ENCODE assay signal across 8 cellular contexts in the genomic region with DNA sequence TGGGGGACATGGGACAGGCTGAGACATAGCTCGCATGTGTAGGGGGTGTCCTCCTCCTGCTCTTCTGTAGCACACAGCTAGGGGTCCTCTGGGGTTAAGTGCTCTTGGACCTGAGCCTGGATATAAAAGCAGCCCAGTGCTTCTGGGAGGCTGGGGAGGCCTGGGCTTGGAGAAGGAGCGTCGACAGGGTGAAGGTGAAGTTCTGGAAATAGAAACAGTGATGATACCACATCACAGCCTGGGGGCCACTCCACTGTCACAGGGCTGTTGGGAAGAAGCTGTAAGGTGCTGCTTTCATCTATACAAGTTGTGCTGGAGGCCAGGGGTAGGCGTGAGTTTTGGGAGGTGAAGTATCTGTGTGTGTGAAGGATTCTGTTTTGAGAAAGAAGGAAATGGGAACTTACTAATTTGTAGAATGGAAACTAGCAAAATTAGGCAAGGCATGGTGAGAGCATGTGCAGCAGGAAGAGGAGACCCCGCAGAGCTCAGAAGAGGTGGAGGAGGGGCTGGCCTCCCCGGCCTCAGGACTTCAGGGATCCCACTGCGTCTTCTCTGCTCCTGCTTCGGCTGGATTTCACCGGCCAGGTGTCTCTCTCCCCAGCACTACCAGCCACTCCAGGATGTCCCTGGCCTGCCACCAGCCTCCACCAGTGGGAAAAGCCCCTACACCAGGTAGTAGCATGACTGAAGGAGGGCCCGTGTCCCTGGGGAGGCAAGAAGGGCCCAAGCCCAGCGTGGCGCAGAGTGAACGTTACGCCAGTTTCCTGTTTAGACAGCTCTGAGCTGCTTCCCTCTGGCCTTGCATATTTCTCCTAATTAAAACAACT. TPM values are rescaled to one million over a fixed set of nuclear protein-coding genes. Genes with fewer than 3 reads are reported as not detected.
A peak's percentile ranks its signal among the peaks of the same experiment; 100 is the strongest.
DNase-seq lines count a peak whose midpoint lies in the region; ATAC-seq and TF ChIP-seq lines count a peak whose summit lies in the region.

No MANE protein-coding gene starts in this region.

- peak overlapping the region; percentile 95 for H3K27ac Mint-ChIP-seq in activated CD8-positive, alpha-beta T cell treated with anti-CD3 and anti-CD28 coated beads for 36 hours
- no peak overlapping the region for H3K27ac Mint-ChIP-seq in neural progenitor cell

- H3K9me3 Mint-ChIP-seq in activated CD8-positive, alpha-beta T cell treated with anti-CD3 and anti-CD28 coated beads for 36 hours, result no peaks in the 10 kb centered on the region
- no peaks in the 10 kb centered on the region for H3K9me3 Mint-ChIP-seq in neural progenitor cell

- H3K4me1 ChIP-seq in neural progenitor cell, result no peaks in the 10 kb centered on the region

- H4K20me1 ChIP-seq in neural progenitor cell (ENCODE audit: low read depth), result no peaks in the 10 kb centered on the region

- no peaks in the 10 kb centered on the region for H3K27me3 ChIP-seq in neural progenitor cell

- CTCF ChIA-PET in activated CD8-positive, alpha-beta T cell treated with anti-CD3 and anti-CD28 coated beads for 36 hours (lab: Charles Lee), result interaction anchor here (1.1 to 2.1 kb wide), 5 partner anchors 9 to 87 kb away, joined by 3 to 14 read pairs (median 3); no protein-coding TSS in a partner anchor

- no peaks in the 10 kb centered on the region for H3K9me3 ChIP-seq in neural progenitor cell (ENCODE audit: low read depth)

- no peaks in the 10 kb centered on the region for H3K36me3 Mint-ChIP-seq in activated CD8-positive, alpha-beta T cell treated with anti-CD3 and anti-CD28 coated beads for 36 hours (ENCODE audit: low read depth)
- H3K36me3 Mint-ChIP-seq in neural progenitor cell, result no peaks in the 10 kb centered on the region

- intact Hi-C loops in activated CD8-positive, alpha-beta T cell treated with anti-CD3 and anti-CD28 coated beads for 36 hours (cut with micrococcal nuclease), result no loop called here
- intact Hi-C loops in posterior vena cava (cut with DNase I), result no loop called here

- H3K27ac ChIP-seq in neural progenitor cell, result no peak overlapping the region

- H3K27me3 Mint-ChIP-seq in activated CD8-positive, alpha-beta T cell treated with anti-CD3 and anti-CD28 coated beads for 36 hours, result no peaks in the 10 kb centered on the region
- peaks cover 2% of the 10 kb centered on the region for H3K27me3 Mint-ChIP-seq in neural progenitor cell (ENCODE audit: insufficient read depth, low read depth)

- H3K9ac ChIP-seq in neural progenitor cell, result no peak overlapping the region

- TF ChIP-seq CTCF in activated CD8-positive, alpha-beta T cell treated with anti-CD3 and anti-CD28 coated beads for 36 hours (IDR thresholded peaks at IDR 0.05), result no peak
- TF ChIP-seq CTCF in neural progenitor cell (IDR thresholded peaks at IDR 0.05), result no peak

- no peak overlapping the region for H2AFZ ChIP-seq in neural progenitor cell (replicated peaks)

- H3K79me2 ChIP-seq in neural progenitor cell (ENCODE audit: low read depth), result no peaks in the 10 kb centered on the region

- ATAC-seq in GM19395 (IDR thresholded peaks at IDR 0.05; ENCODE audit: unreplicated experiment), result peak; percentile 58
- ATAC-seq in HG03354 (IDR thresholded peaks at IDR 0.05; ENCODE audit: poor library complexity, severe bottlenecking, unreplicated experiment), result peak; percentile 65
- peak; percentile 74 for ATAC-seq in activated CD8-positive, alpha-beta T cell treated with anti-CD3 and anti-CD28 coated beads for 36 hours
- ATAC-seq in stimulated activated naive CD8-positive, alpha-beta T cell treated with anti-CD3 and anti-CD28 coated beads, Interleukin-15, Interleukin-2, amounts not matched to agents 100 U/mL and 50 U/mL, for 24 hours, result peak; percentile 67

- no peaks in the 10 kb centered on the region for H3K36me3 ChIP-seq in neural progenitor cell

- H3K4me2 ChIP-seq in neural progenitor cell, result no peak overlapping the region

- no peaks in the 10 kb centered on the region for H3F3A ChIP-seq in neural progenitor cell (ENCODE audit: low read depth)

- H3K4me3 ChIP-seq in GM08714 (ENCODE audit: low read length), result peak overlapping the region; percentile 39; the same call in 1 of the 2 replicates
- no peak overlapping the region for H3K4me3 ChIP-seq in neural progenitor cell

- POLR2A ChIA-PET in activated CD8-positive, alpha-beta T cell treated with anti-CD3 and anti-CD28 coated beads for 36 hours (lab: Charles Lee), result interaction anchor here (0.6 to 1.3 kb wide), 4 partner anchors 9 to 30 kb away, joined by 3 read pairs; a partner anchor contains a TSS

- peak overlapping the region; percentile 49 for H3K4me3 Mint-ChIP-seq in activated CD8-positive, alpha-beta T cell treated with anti-CD3 and anti-CD28 coated beads for 36 hours
- no peak overlapping the region for H3K4me3 Mint-ChIP-seq in neural progenitor cell

- H3K4me1 Mint-ChIP-seq in activated CD8-positive, alpha-beta T cell treated with anti-CD3 and anti-CD28 coated beads for 36 hours (ENCODE audit: low read depth), result peaks cover 32% of the 10 kb centered on the region
- peaks cover 7% of the 10 kb centered on the region for H3K4me1 Mint-ChIP-seq in neural progenitor cell

- DNase-seq in activated CD8-positive, alpha-beta T cell treated with anti-CD3 and anti-CD28 coated beads for 36 hours, result peak; percentile 74
- peak; percentile 58 for DNase-seq in stimulated activated naive CD8-positive, alpha-beta T cell treated with anti-CD3 and anti-CD28 coated beads, Interleukin-15, Interleukin-2, amounts not matched to agents 100 U/mL and 50 U/mL, for 24 hours
- DNase-seq in NCI-H446 (lab: John Stamatoyannopoulos, UW) (no peak), posterior vena cava (ENCODE audit: low spot score) (no peak), neural progenitor cell (ENCODE audit: low spot score) (no peak)

RNA-seq across cellular contexts. Expression of a gene that starts 19.4 kb away (rescaled TPM):
- 10 to 100 TPM; 12.7 to 13.7 TPM for total RNA-seq in activated CD8-positive, alpha-beta T cell treated with anti-CD3 and anti-CD28 coated beads for 36 hours
- total RNA-seq in posterior vena cava (10 to 100 TPM; 15.9 to 24.5 TPM), neural progenitor cell (ENCODE audit: low replicate concordance) (2.7 and 5.0 TPM in 2 replicates)

Comparison
In these comparisons a context has a peak if more than half of its experiments do, and no peak if none do; other contexts are left out.
1. DNase-seq: peak in activated CD8-positive, alpha-beta T cell treated with anti-CD3 and anti-CD28 coated beads for 36 hours (single experiment) and stimulated activated naive CD8-positive, alpha-beta T cell treated with anti-CD3 and anti-CD28 coated beads, Interleukin-15, Interleukin-2, amounts not matched to agents 100 U/mL and 50 U/mL, for 24 hours (single experiment); none in NCI-H446 (0 of 2), posterior vena cava (single experiment) and neural progenitor cell (single experiment).
2. Peak in every context shown above with its lines, with median percentiles within 50 percentile points of each other: ATAC-seq.